Comparison of ENCODE assay signal across 32 cellular contexts in the genomic region with DNA sequence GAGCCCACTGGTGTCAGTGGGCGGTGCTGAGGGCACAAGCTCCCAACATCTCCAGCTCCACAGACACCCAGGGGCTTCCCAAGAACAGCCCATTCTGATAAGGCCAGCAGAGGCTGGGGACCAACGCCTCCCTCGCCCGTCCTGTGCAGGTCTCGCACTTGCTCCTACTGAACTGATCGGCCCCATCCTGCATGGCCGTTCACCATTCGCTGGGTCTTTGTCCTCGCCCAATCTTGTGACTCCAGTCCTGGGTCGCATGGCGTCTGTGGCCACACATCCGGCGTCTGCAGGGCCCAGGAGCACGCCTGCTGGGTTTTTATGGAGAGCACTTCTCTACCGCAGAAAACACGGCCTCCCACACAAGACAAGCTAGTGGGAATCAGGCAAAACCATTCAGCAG. TPM values are rescaled to one million over a fixed set of nuclear protein-coding genes. Genes with fewer than 3 reads are reported as not detected.
"Had no signal": no experiment of that assay in that cellular context is flagged by ENCODE, and none has a peak within 500 bp of the region (broad histone marks: within the 10 kb centered on the region; RNA-seq: fewer than 3 reads in every experiment).

No MANE protein-coding gene starts in this region.

- H3K36me3 Mint-ChIP-seq: activated naive CD8-positive, alpha-beta T cell treated with anti-CD3 and anti-CD28 coated beads for 36 hours had no signal

- H3K27me3 Mint-ChIP-seq: activated B cell treated with CpG ODN at 0.5 μM for 24 hours; activated CD4-positive, alpha-beta T cell treated with anti-CD3 and anti-CD28 coated beads for 36 hours; activated naive CD8-positive, alpha-beta T cell treated with anti-CD3 and anti-CD28 coated beads for 36 hours; brain had no signal

- H3K27ac ChIP-seq: adrenal gland, cardiac muscle cell, coronary artery, left lung, pancreas, prostate gland, tibial nerve had no signal

- H3K4me1 ChIP-seq: adrenal gland, left lung, pancreas, prostate gland, tibial nerve had no signal

- H3K36me3 ChIP-seq: cardiac muscle cell, pancreas, prostate gland had no signal

- ATAC-seq: activated CD4-positive, alpha-beta T cell treated with anti-CD3 and anti-CD28 coated beads for 36 hours; effector memory CD8-positive, alpha-beta T cell; heart left ventricle; left lung; pancreas had no signal

- H3K4me3 Mint-ChIP-seq: activated B cell treated with CpG ODN at 0.5 μM for 24 hours; activated CD4-positive, alpha-beta T cell treated with anti-CD3 and anti-CD28 coated beads for 36 hours; activated naive CD4-positive, alpha-beta T cell treated with anti-CD3 and anti-CD28 coated beads for 36 hours; activated naive CD8-positive, alpha-beta T cell treated with anti-CD3 and anti-CD28 coated beads for 36 hours; activated T-cell treated with anti-CD3 and anti-CD28 coated beads, Interleukin-2, amount 50 U/mL, for 72 hours; brain; effector memory CD8-positive, alpha-beta T cell; nephron; T-helper 2 cell treated with Interferon-gamma antibody and Interleukin-4, amounts not matched to agents 5 μg/mL and 100 μg/mL, for 36 hours had no signal

- DNase-seq: activated B cell treated with CpG ODN at 0.5 μM for 24 hours; activated CD4-positive, alpha-beta T cell treated with anti-CD3 and anti-CD28 coated beads for 36 hours; activated CD4-positive, alpha-beta T cell treated with anti-CD3 and anti-CD28 coated beads, Interleukin-2, amount 50 U/mL, for 4 hours; activated naive CD4-positive, alpha-beta T cell treated with anti-CD3 and anti-CD28 coated beads for 36 hours; activated naive CD8-positive, alpha-beta T cell treated with anti-CD3 and anti-CD28 coated beads for 36 hours; activated T-cell treated with anti-CD3 and anti-CD28 coated beads for 4 hours; activated T-cell treated with anti-CD3 and anti-CD28 coated beads, Interleukin-2, amount 50 U/mL, for 72 hours; cerebellar nuclear complex; effector memory CD8-positive, alpha-beta T cell; heart left ventricle; hypothalamus; kidney glomerular epithelial cell; left lung; mesendoderm; stimulated activated CD4-positive, alpha-beta T cell treated with anti-CD3 and anti-CD28 coated beads, Interleukin-2, amount 100 ng/mL, for 48 hours; stimulated activated naive CD4-positive, alpha-beta T cell treated with Interleukin-2 at 50 U/mL for 16 hours; T-helper 1 cell had no signal

- H3K4me1 Mint-ChIP-seq: activated CD4-positive, alpha-beta T cell treated with anti-CD3 and anti-CD28 coated beads for 36 hours; activated naive CD8-positive, alpha-beta T cell treated with anti-CD3 and anti-CD28 coated beads for 36 hours had no signal

- H3K9me3 ChIP-seq: adrenal gland, heart left ventricle, left lung, pancreas, prostate gland, tibial nerve had no signal

- H3K27me3 ChIP-seq: adrenal gland, cardiac muscle cell, heart left ventricle, left lung, pancreas, tibial nerve had no signal

- H3K27ac Mint-ChIP-seq: activated B cell treated with CpG ODN at 0.5 μM for 24 hours; activated CD4-positive, alpha-beta T cell treated with anti-CD3 and anti-CD28 coated beads for 36 hours; activated naive CD4-positive, alpha-beta T cell treated with anti-CD3 and anti-CD28 coated beads for 36 hours; activated naive CD8-positive, alpha-beta T cell treated with anti-CD3 and anti-CD28 coated beads for 36 hours; activated T-cell treated with anti-CD3 and anti-CD28 coated beads, Interleukin-2, amount 50 U/mL, for 72 hours; effector memory CD8-positive, alpha-beta T cell; nephron; T-helper 2 cell treated with Interferon-gamma antibody and Interleukin-4, amounts not matched to agents 5 μg/mL and 100 μg/mL, for 36 hours had no signal

- H3K9me3 Mint-ChIP-seq: activated B cell treated with CpG ODN at 0.5 μM for 24 hours; activated naive CD4-positive, alpha-beta T cell treated with anti-CD3 and anti-CD28 coated beads for 36 hours; activated naive CD8-positive, alpha-beta T cell treated with anti-CD3 and anti-CD28 coated beads for 36 hours; activated T-cell treated with anti-CD3 and anti-CD28 coated beads, Interleukin-2, amount 50 U/mL, for 72 hours; brain; effector memory CD8-positive, alpha-beta T cell; nephron; T-helper 2 cell treated with Interferon-gamma antibody and Interleukin-4, amounts not matched to agents 5 μg/mL and 100 μg/mL, for 36 hours had no signal

- H3K4me3 ChIP-seq: adrenal gland, cardiac muscle cell, coronary artery, heart left ventricle, left lung, lung, pancreas, prostate gland, tibial nerve had no signal

RNA-seq across cellular contexts. Expression of gene LRRC14B, which starts 7.2 kb away (rescaled TPM):
- total RNA-seq: activated B cell treated with CpG ODN at 0.5 μM for 24 hours; activated naive CD4-positive, alpha-beta T cell treated with anti-CD3 and anti-CD28 coated beads for 36 hours; activated T-cell treated with anti-CD3 and anti-CD28 coated beads, Interleukin-2, amount 50 U/mL, for 72 hours; adrenal gland; aorta; fibroblast of lung; fibroblast of villous mesenchyme; left lung; mucosa of gallbladder; pancreas; tibial nerve had no signal
- polyA plus RNA-seq: adrenal gland, aorta, fibroblast of lung, lung, pancreas, urinary bladder had no signal
